In genomic region chr5:142313275-142313674, GRCh38 we compare ENCODE assay signal across 19 cellular contexts. TPM values are rescaled to one million over a fixed set of nuclear protein-coding genes. Genes with fewer than 3 reads are reported as not detected.
A peak's percentile ranks its signal among the peaks of the same experiment; 100 is the strongest.
DNase-seq lines count a peak whose midpoint lies in the region; ATAC-seq, FAIRE-seq and TF ChIP-seq lines count a peak whose summit lies in the region.
"Had no signal": no experiment of that assay in that cellular context is flagged by ENCODE, and none has a peak within 500 bp of the region (broad histone marks: within the 10 kb centered on the region; RNA-seq: fewer than 3 reads in every experiment).

No MANE protein-coding gene starts in this region.

- no peak overlapping the region for H3K27ac Mint-ChIP-seq in GM23338
- H3K27ac Mint-ChIP-seq: CD4-positive, alpha-beta memory T cell had no signal

- no peaks in the 10 kb centered on the region; the same call in 2 of the 3 replicates for H3K9me3 Mint-ChIP-seq in GM23338
- H3K9me3 Mint-ChIP-seq: CD4-positive, alpha-beta memory T cell; H9 had no signal

- ATAC-seq in GM23338: no peak
- no peak for ATAC-seq in GM19452 (IDR thresholded peaks at IDR 0.05; ENCODE audit: unreplicated experiment)
- ATAC-seq in pancreas: no peak
- ATAC-seq: PC-3 had no signal

- TF ChIP-seq CTCF in GM23338 (conservative IDR thresholded peaks at IDR 0.05; ENCODE audit: low read depth in 2 of 2) (no peak), brain microvascular endothelial cell (IDR thresholded peaks at IDR 0.05; ENCODE audit: low read depth, low read length, missing control alignments) (no peak), pancreas (IDR thresholded peaks at IDR 0.05) (no peak)

- peak overlapping the region; percentile 38; the same call in 1 of the 2 replicates for H3K4me2 ChIP-seq in GM23338

- H3K4me3 Mint-ChIP-seq in GM23338: peak overlapping the region; percentile 37; the same call in 1 of the 3 replicates
- H3K4me3 Mint-ChIP-seq: CD4-positive, alpha-beta memory T cell had no signal

- H3K9me2 ChIP-seq in GM23338 (ENCODE audit: insufficient read depth): no peaks in the 10 kb centered on the region; the same call in 1 of the 2 replicates

- peaks cover 93% of the 10 kb centered on the region for H4K20me1 ChIP-seq in GM23338 (replicated peaks; ENCODE audit: insufficient read depth)

- no peaks in the 10 kb centered on the region for H3K9me3 ChIP-seq in mesodermal cell (ENCODE audit: control insufficient read depth, low read length)
- no peaks in the 10 kb centered on the region for H3K9me3 ChIP-seq in pancreas

- peaks cover 94% of the 10 kb centered on the region for H3K79me2 ChIP-seq in ACC112 (ENCODE audit: control insufficient read depth, insufficient read depth, low read length, unreplicated experiment)
- peaks cover 100% of the 10 kb centered on the region for H3K79me2 ChIP-seq in GM23338 (replicated peaks; ENCODE audit: insufficient read depth)

- no peak for FAIRE-seq in pancreas (lab: Jason Lieb, UNC)

- H3K27me3 ChIP-seq in ACC112 (ENCODE audit: insufficient read depth, low read length) (no peaks in the 10 kb centered on the region), GM23338 (ENCODE audit: insufficient read depth) (no peaks in the 10 kb centered on the region), brain microvascular endothelial cell (replicated peaks) (no peaks in the 10 kb centered on the region), pancreas (no peaks in the 10 kb centered on the region)

- H3K27me3 Mint-ChIP-seq in GM23338 (ENCODE audit: insufficient read depth, low read depth, poor library complexity): peaks cover 26% of the 10 kb centered on the region

- in situ Hi-C loops in brain microvascular endothelial cell (cut with HindIII; ENCODE audit: low pct_ligation_motif_present, low sequenced_read_pairs): loop anchor here (25.0 kb wide), 1 partner anchor 224 kb away; no protein-coding TSS in a partner anchor

- DNase-seq in GM23338 (ENCODE audit: low spot score) (no peak), brain microvascular endothelial cell (no peak), MV-4-11 (lab: John Stamatoyannopoulos, UW) (no peak), C1 segment of cervical spinal cord (lab: John Stamatoyannopoulos, UW) (no peak), pancreas (no peak)
- DNase-seq: Calu3; CD4-positive, alpha-beta memory T cell; DMS53; H9; KG1; NCI-H1048; NCI-H146; NCI-H2081; NCI-H510A; NCI-H774; PC-3 had no signal

- H3K36me3 ChIP-seq in ACC112 (ENCODE audit: insufficient read depth, low read length): peaks cover 29% of the 10 kb centered on the region
- H3K36me3 ChIP-seq in GM23338 (ENCODE audit: insufficient read depth): peaks cover 81% of the 10 kb centered on the region
- H3K36me3 ChIP-seq in brain microvascular endothelial cell (replicated peaks): peaks cover 66% of the 10 kb centered on the region
- H3K36me3 ChIP-seq in mesodermal cell (ENCODE audit: control insufficient read depth, insufficient read depth, low read length): peaks cover 100% of the 10 kb centered on the region
- no peaks in the 10 kb centered on the region for H3K36me3 ChIP-seq in pancreas

- H3K36me3 Mint-ChIP-seq in GM23338 (ENCODE audit: low read depth): peaks cover 99% of the 10 kb centered on the region
- H3K36me3 Mint-ChIP-seq: CD4-positive, alpha-beta memory T cell had no signal

- H3K4me1 Mint-ChIP-seq in GM23338: peaks cover 88% of the 10 kb centered on the region

- peaks cover 84% of the 10 kb centered on the region for H3F3A ChIP-seq in GM23338 (replicated peaks; ENCODE audit: low read depth)

- peaks cover 42% of the 10 kb centered on the region for H3K4me1 ChIP-seq in ACC112 (ENCODE audit: control insufficient read depth, insufficient read depth, low read length, unreplicated experiment)
- H3K4me1 ChIP-seq in GM23338 (ENCODE audit: insufficient read depth): peaks cover 84% of the 10 kb centered on the region
- peaks cover 78% of the 10 kb centered on the region for H3K4me1 ChIP-seq in mesodermal cell (ENCODE audit: control insufficient read depth, insufficient read depth, low read length, poor library complexity, severe bottlenecking)
- no peaks in the 10 kb centered on the region for H3K4me1 ChIP-seq in pancreas

- intact Hi-C loops in pancreas (cut with DNase I): no loop called here

- H2AFZ ChIP-seq in ACC112 (ENCODE audit: low read length, unreplicated experiment) (no peak overlapping the region), GM23338 (no peak overlapping the region)

- WGBS in mesodermal cell (ENCODE audit: insufficient coverage in 2 of 2), 2 experiments: 92 to 98% methylated on average over 7 of the region's 10 CpGs
- 60 to 67% methylated on average over 10 of the region's 10 CpGs for WGBS in pancreas, 2 donors

- H3K4me3 ChIP-seq in ACC112 (ENCODE audit: low read depth, low read length): no peak overlapping the region
- H3K4me3 ChIP-seq in GM23338: peak overlapping the region; percentile 26; the same call in 1 of the 2 replicates
- no peak overlapping the region for H3K4me3 ChIP-seq in brain microvascular endothelial cell (ENCODE audit: low read depth, low read length)
- H3K4me3 ChIP-seq in mesodermal cell (ENCODE audit: extremely low read depth, insufficient read depth, low read length, poor library complexity, severe bottlenecking): no peak overlapping the region
- no peak overlapping the region for H3K4me3 ChIP-seq in pancreas

- 0 out of 2 replicates have a peak overlapping the region, but pooled peaks have one; percentile 1 for H3K27ac ChIP-seq in ACC112 (ENCODE audit: low read depth, low read length)
- H3K27ac ChIP-seq in GM23338 (ENCODE audit: low read depth): peak overlapping the region; percentile 74
- H3K27ac ChIP-seq in brain microvascular endothelial cell: peak overlapping the region; percentile 18
- H3K27ac ChIP-seq in mesodermal cell (ENCODE audit: low read depth, low read length, severe bottlenecking): peak overlapping the region; percentile 29
- no peak overlapping the region for H3K27ac ChIP-seq in pancreas

TF ChIP-seq in GM23338, 12 proteins besides CTCF, POLR2A, EP300 and RAD21 (continues in another document):
- TF ChIP-seq CREB1 (CRISPR knock-in tag; IDR thresholded peaks at IDR 0.05; ENCODE audit: low read depth): no peak
- no peak for TF ChIP-seq JUNB (IDR thresholded peaks at IDR 0.05; ENCODE audit: unreplicated experiment)
- TF ChIP-seq, protein P1, sequence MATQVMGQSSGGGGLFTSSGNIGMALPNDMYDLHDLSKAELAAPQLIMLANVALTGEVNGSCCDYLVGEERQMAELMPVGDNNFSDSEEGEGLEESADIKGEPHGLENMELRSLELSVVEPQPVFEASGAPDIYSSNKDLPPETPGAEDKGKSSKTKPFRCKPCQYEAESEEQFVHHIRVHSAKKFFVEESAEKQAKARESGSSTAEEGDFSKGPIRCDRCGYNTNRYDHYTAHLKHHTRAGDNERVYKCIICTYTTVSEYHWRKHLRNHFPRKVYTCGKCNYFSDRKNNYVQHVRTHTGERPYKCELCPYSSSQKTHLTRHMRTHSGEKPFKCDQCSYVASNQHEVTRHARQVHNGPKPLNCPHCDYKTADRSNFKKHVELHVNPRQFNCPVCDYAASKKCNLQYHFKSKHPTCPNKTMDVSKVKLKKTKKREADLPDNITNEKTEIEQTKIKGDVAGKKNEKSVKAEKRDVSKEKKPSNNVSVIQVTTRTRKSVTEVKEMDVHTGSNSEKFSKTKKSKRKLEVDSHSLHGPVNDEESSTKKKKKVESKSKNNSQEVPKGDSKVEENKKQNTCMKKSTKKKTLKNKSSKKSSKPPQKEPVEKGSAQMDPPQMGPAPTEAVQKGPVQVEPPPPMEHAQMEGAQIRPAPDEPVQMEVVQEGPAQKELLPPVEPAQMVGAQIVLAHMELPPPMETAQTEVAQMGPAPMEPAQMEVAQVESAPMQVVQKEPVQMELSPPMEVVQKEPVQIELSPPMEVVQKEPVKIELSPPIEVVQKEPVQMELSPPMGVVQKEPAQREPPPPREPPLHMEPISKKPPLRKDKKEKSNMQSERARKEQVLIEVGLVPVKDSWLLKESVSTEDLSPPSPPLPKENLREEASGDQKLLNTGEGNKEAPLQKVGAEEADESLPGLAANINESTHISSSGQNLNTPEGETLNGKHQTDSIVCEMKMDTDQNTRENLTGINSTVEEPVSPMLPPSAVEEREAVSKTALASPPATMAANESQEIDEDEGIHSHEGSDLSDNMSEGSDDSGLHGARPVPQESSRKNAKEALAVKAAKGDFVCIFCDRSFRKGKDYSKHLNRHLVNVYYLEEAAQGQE (IDR thresholded peaks at IDR 0.05; ENCODE audit: unreplicated experiment): no peak
- TF ChIP-seq EZH2phosphoT487 (IDR thresholded peaks at IDR 0.05; ENCODE audit: unreplicated experiment): no peak
- TF ChIP-seq EZH2 (IDR thresholded peaks at IDR 0.05; ENCODE audit: low read depth, unreplicated experiment): no peak
- no peak for TF ChIP-seq NANOG (IDR thresholded peaks at IDR 0.05; ENCODE audit: borderline replicate concordance)
- TF ChIP-seq, protein P2, sequence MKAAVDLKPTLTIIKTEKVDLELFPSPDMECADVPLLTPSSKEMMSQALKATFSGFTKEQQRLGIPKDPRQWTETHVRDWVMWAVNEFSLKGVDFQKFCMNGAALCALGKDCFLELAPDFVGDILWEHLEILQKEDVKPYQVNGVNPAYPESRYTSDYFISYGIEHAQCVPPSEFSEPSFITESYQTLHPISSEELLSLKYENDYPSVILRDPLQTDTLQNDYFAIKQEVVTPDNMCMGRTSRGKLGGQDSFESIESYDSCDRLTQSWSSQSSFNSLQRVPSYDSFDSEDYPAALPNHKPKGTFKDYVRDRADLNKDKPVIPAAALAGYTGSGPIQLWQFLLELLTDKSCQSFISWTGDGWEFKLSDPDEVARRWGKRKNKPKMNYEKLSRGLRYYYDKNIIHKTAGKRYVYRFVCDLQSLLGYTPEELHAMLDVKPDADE (IDR thresholded peaks at IDR 0.05): no peak
- no peak for TF ChIP-seq ZNF114 (CRISPR knock-in tag; IDR thresholded peaks at IDR 0.05)

RNA-seq across cellular contexts. Expression of gene SPRY4, which starts 11.5 kb away (rescaled TPM):
- total RNA-seq in GM23338 (2014; rRNA removed; shearing (Covaris generic)): 177 and 240 TPM in 2 replicates
- polyA plus RNA-seq in GM23338 (2016; fragmentation: Nextera tagmentation; extraction: Ambion mirVana) (70.6 and 70.9 TPM in 2 replicates), pancreas (1 to 10 TPM; 3.2 to 3.8 TPM)
- polyA plus RNA-seq in mesodermal cell (2013, experiment 1 of 2): 147 TPM
- polyA plus RNA-seq in mesodermal cell (2013, experiment 2 of 2): 117 TPM
- 1 to 10 TPM; 1.5 to 6.3 (median 2.2) TPM for total RNA-seq in pancreas
- total RNA-seq: CD4-positive, alpha-beta memory T cell had no signal
- polyA plus RNA-seq: CD4-positive, alpha-beta memory T cell had no signal

Comparison
In these comparisons a context has a peak if more than half of its experiments do, and no peak if none do; other contexts are left out.
1. H3K27ac ChIP-seq: peak in ACC112 (single experiment), GM23338 (single experiment), brain microvascular endothelial cell (single experiment) and mesodermal cell (single experiment); none in pancreas (0 of 4).
2. RNA of gene SPRY4, which starts 11.5 kb away (total RNA-seq): 177 to 240 TPM in GM23338; 1.5 to 6.3 TPM in pancreas; every median in the first group is over 10 times any median in the second.